Comparison of ENCODE assay signal across 32 cellular contexts in genomic region chr18:10149768-10150556, GRCh38.
"Had no signal": no experiment of that assay in that cellular context is flagged by ENCODE, and none has a peak within 500 bp of the region (broad histone marks: within the 10 kb centered on the region; RNA-seq: fewer than 3 reads in every experiment).

No MANE protein-coding gene starts in this region.

- H3K4me1 Mint-ChIP-seq: activated B cell treated with CpG ODN at 0.5 μM for 24 hours; activated naive CD4-positive, alpha-beta T cell treated with anti-CD3 and anti-CD28 coated beads, Interleukin-2, amount 50 U/mL, for 24 hours; activated naive CD8-positive, alpha-beta T cell treated with anti-CD3 and anti-CD28 coated beads for 36 hours; activated naive CD8-positive, alpha-beta T cell treated with anti-CD3 and anti-CD28 coated beads, Interleukin-2, amount 50 U/mL, for 24 hours; T-helper 17 cell had no signal

- H3K4me3 Mint-ChIP-seq: activated B cell treated with CpG ODN at 0.5 μM for 24 hours; activated CD8-positive, alpha-beta T cell treated with anti-CD3 and anti-CD28 coated beads for 36 hours; activated naive CD4-positive, alpha-beta T cell treated with anti-CD3 and anti-CD28 coated beads for 36 hours; activated naive CD4-positive, alpha-beta T cell treated with anti-CD3 and anti-CD28 coated beads, Interleukin-2, amount 50 U/mL, for 24 hours; activated naive CD8-positive, alpha-beta T cell treated with anti-CD3 and anti-CD28 coated beads for 36 hours; activated naive CD8-positive, alpha-beta T cell treated with anti-CD3 and anti-CD28 coated beads, Interleukin-2, amount 50 U/mL, for 24 hours; activated T-cell treated with anti-CD3 and anti-CD28 coated beads, Interleukin-2, amount 50 U/mL, for 4 hours; dendritic cell treated with granulocyte-macrophage colony-stimulating factor and Interleukin-4, amounts not matched to agents 40 ng/mL and 50 ng/mL, for 4 days; T-helper 17 cell; T-helper 2 cell treated with Interferon-gamma antibody and Interleukin-4, amounts not matched to agents 5 μg/mL and 100 μg/mL, for 36 hours had no signal

- H3K27ac Mint-ChIP-seq: activated B cell treated with CpG ODN at 0.5 μM for 24 hours; activated CD8-positive, alpha-beta T cell treated with anti-CD3 and anti-CD28 coated beads for 36 hours; activated naive CD4-positive, alpha-beta T cell treated with anti-CD3 and anti-CD28 coated beads for 36 hours; activated naive CD4-positive, alpha-beta T cell treated with anti-CD3 and anti-CD28 coated beads, Interleukin-2, amount 50 U/mL, for 24 hours; activated naive CD8-positive, alpha-beta T cell treated with anti-CD3 and anti-CD28 coated beads for 36 hours; activated naive CD8-positive, alpha-beta T cell treated with anti-CD3 and anti-CD28 coated beads, Interleukin-2, amount 50 U/mL, for 24 hours; activated T-helper 2 cell treated with anti-CD3 and anti-CD28 coated beads, Interferon-gamma antibody, Interleukin-2, Interleukin-4, amounts not matched to agents 10 μg/mL and 5 μg/mL and 100 μg/mL, durations not matched to agents 14 hours and 24 hours and 36 hours; dendritic cell treated with granulocyte-macrophage colony-stimulating factor and Interleukin-4, amounts not matched to agents 40 ng/mL and 50 ng/mL, for 4 days; T-helper 17 cell; T-helper 2 cell treated with Interferon-gamma antibody and Interleukin-4, amounts not matched to agents 5 μg/mL and 100 μg/mL, for 36 hours had no signal

- H3K4me3 ChIP-seq: adrenal gland, body of pancreas, dorsolateral prefrontal cortex, esophagus muscularis mucosa, gastrocnemius medialis had no signal

- DNase-seq: activated B cell treated with CpG ODN at 0.5 μM for 24 hours; activated CD4-positive, alpha-beta T cell treated with anti-CD3 and anti-CD28 coated beads for 48 hours; activated CD4-positive, alpha-beta T cell treated with anti-CD3 and anti-CD28 coated beads, Interleukin-2, amount 50 U/mL, for 1 hour; activated CD4-positive, alpha-beta T cell treated with anti-CD3 and anti-CD28 coated beads, Interleukin-2, amount 50 U/mL, for 48 hours; activated CD8-positive, alpha-beta memory T cell treated with anti-CD3 and anti-CD28 coated beads for 24 hours; activated CD8-positive, alpha-beta T cell treated with anti-CD3 and anti-CD28 coated beads for 36 hours; activated effector memory CD4-positive, alpha-beta T cell treated with anti-CD3 and anti-CD28 coated beads, Interleukin-2, amount 50 U/mL, for 16 hours; activated naive CD4-positive, alpha-beta T cell treated with anti-CD3 and anti-CD28 coated beads for 36 hours; activated naive CD8-positive, alpha-beta T cell treated with anti-CD3 and anti-CD28 coated beads for 36 hours; activated naive CD8-positive, alpha-beta T cell treated with anti-CD3 and anti-CD28 coated beads, Interleukin-2, amount 50 U/mL, for 24 hours; activated T-cell treated with anti-CD3 and anti-CD28 coated beads, Interleukin-2, amount 50 U/mL, for 4 hours; adrenal gland; amygdala; aorta; body of pancreas; caudate nucleus; dorsolateral prefrontal cortex; effector memory CD4-positive, alpha-beta T cell; erythroblast; foreskin keratinocyte; gastrocnemius medialis; glutamatergic neuron; T-helper 1 cell; T-helper 17 cell; T1000; WERI-Rb-1 had no signal

- H3K4me1 ChIP-seq: adrenal gland, body of pancreas, foreskin keratinocyte, gastrocnemius medialis had no signal

- ATAC-seq: activated CD4-positive, CD25-positive, alpha-beta regulatory T cell treated with anti-CD3 and anti-CD28 coated beads, Interleukin-2, amount 50 U/mL, for 24 hours; activated CD8-positive, alpha-beta T cell treated with anti-CD3 and anti-CD28 coated beads for 36 hours; activated naive CD8-positive, alpha-beta T cell treated with anti-CD3 and anti-CD28 coated beads, Interleukin-2, amount 50 U/mL, for 24 hours; activated T-cell treated with anti-CD3 and anti-CD28 coated beads, Interleukin-2, amount 50 U/mL, for 4 hours; body of pancreas; foreskin keratinocyte; gastrocnemius medialis; T-helper 17 cell had no signal

- H3K27me3 Mint-ChIP-seq: activated B cell treated with CpG ODN at 0.5 μM for 24 hours; activated CD8-positive, alpha-beta T cell treated with anti-CD3 and anti-CD28 coated beads for 36 hours; activated naive CD4-positive, alpha-beta T cell treated with anti-CD3 and anti-CD28 coated beads, Interleukin-2, amount 50 U/mL, for 24 hours; activated naive CD8-positive, alpha-beta T cell treated with anti-CD3 and anti-CD28 coated beads for 36 hours; activated naive CD8-positive, alpha-beta T cell treated with anti-CD3 and anti-CD28 coated beads, Interleukin-2, amount 50 U/mL, for 24 hours; T-helper 17 cell had no signal

- H3K36me3 Mint-ChIP-seq: activated naive CD4-positive, alpha-beta T cell treated with anti-CD3 and anti-CD28 coated beads, Interleukin-2, amount 50 U/mL, for 24 hours; activated naive CD8-positive, alpha-beta T cell treated with anti-CD3 and anti-CD28 coated beads for 36 hours had no signal

- H3K27me3 ChIP-seq: adrenal gland, body of pancreas, dorsolateral prefrontal cortex, esophagus muscularis mucosa, foreskin keratinocyte, gastrocnemius medialis had no signal

- H3K9me3 Mint-ChIP-seq: activated B cell treated with CpG ODN at 0.5 μM for 24 hours; activated T-cell treated with anti-CD3 and anti-CD28 coated beads, Interleukin-2, amount 50 U/mL, for 4 hours; dendritic cell treated with granulocyte-macrophage colony-stimulating factor and Interleukin-4, amounts not matched to agents 40 ng/mL and 50 ng/mL, for 4 days had no signal

- H3K9me3 ChIP-seq: adrenal gland, body of pancreas, esophagus muscularis mucosa, gastrocnemius medialis had no signal

- H3K36me3 ChIP-seq: adrenal gland, esophagus muscularis mucosa, gastrocnemius medialis, WERI-Rb-1 had no signal

- H3K27ac ChIP-seq: adrenal gland, body of pancreas, dorsolateral prefrontal cortex, esophagus muscularis mucosa, foreskin keratinocyte, gastrocnemius medialis, WERI-Rb-1 had no signal
